In the genomic region with DNA sequence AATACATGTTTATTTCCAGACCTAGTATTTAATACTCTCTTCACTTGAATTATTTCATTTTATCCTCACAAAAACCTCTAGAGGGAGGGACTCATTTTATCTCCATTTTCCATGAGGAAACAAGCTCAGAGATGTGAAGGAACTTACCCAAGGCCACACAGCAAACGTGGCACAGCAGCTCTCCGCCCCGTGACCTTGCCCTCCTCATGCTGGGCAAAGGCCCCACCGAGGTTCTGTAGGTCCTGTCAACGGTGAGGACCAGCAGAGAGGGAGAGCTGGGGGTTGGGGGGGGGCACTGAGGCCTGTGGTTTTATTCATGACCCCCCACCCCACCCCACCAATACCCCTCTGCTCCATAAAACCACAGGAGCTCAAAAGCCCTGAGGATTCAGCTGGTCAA, we compare ENCODE assay signal across 9 cellular contexts. TPM values are rescaled to one million over a fixed set of nuclear protein-coding genes. Genes with fewer than 3 reads are reported as not detected.
DNase-seq lines count a peak whose midpoint lies in the region; ATAC-seq lines count a peak whose summit lies in the region.
"Had no signal": no experiment of that assay in that cellular context is flagged by ENCODE, and none has a peak within 500 bp of the region (broad histone marks: within the 10 kb centered on the region; RNA-seq: fewer than 3 reads in every experiment).

No MANE protein-coding gene starts in this region.

- H3K27ac ChIP-seq in layer of hippocampus (ENCODE audit: low read depth, low read length) (peak overlapping the region; percentile 95), temporal lobe (ENCODE audit: low read depth, low read length) (peak overlapping the region; percentile 97)

- peak overlapping the region; percentile 96 for H3K27ac Mint-ChIP-seq in activated CD4-positive, alpha-beta T cell treated with anti-CD3 and anti-CD28 coated beads, Interleukin-2, amount 10 ng/mL, durations not matched to agents 7 days and 5 days
- peak overlapping the region; percentile 93 for H3K27ac Mint-ChIP-seq in activated T-helper 2 cell treated with anti-CD3 and anti-CD28 coated beads, Interferon-gamma antibody, Interleukin-2, Interleukin-4, amounts not matched to agents 10 μg/mL and 5 μg/mL and 100 μg/mL, durations not matched to agents 14 hours and 24 hours and 36 hours

- H3K27me3 ChIP-seq in layer of hippocampus (ENCODE audit: control insufficient read depth, insufficient read depth, low read length), result no peaks in the 10 kb centered on the region

- DNase-seq in activated CD4-positive, alpha-beta T cell treated with anti-CD3 and anti-CD28 coated beads, Interleukin-2, amount 10 ng/mL, durations not matched to agents 7 days and 5 days, result no peak
- DNase-seq in activated CD4-positive, alpha-beta T cell treated with anti-CD3 and anti-CD28 coated beads, Interleukin-2, amount 50 U/mL, for 48 hours, result no peak
- DNase-seq in activated T-helper 2 cell treated with anti-CD3 and anti-CD28 coated beads, Interferon-gamma antibody, Interleukin-2, Interleukin-4, amounts not matched to agents 10 μg/mL and 5 μg/mL and 100 μg/mL, durations not matched to agents 14 hours and 24 hours and 36 hours (ENCODE audit: low spot score), result no peak

- peak overlapping the region; percentile 77 for H3K4me3 Mint-ChIP-seq in activated CD4-positive, alpha-beta T cell treated with anti-CD3 and anti-CD28 coated beads, Interleukin-2, amount 10 ng/mL, durations not matched to agents 7 days and 5 days
- peak overlapping the region; percentile 78 for H3K4me3 Mint-ChIP-seq in activated T-helper 2 cell treated with anti-CD3 and anti-CD28 coated beads, Interferon-gamma antibody, Interleukin-2, Interleukin-4, amounts not matched to agents 10 μg/mL and 5 μg/mL and 100 μg/mL, durations not matched to agents 14 hours and 24 hours and 36 hours (ENCODE audit: low read depth)

- no peaks in the 10 kb centered on the region for H3K27me3 Mint-ChIP-seq in activated CD4-positive, alpha-beta T cell treated with anti-CD3 and anti-CD28 coated beads, Interleukin-2, amount 10 ng/mL, durations not matched to agents 7 days and 5 days
- H3K27me3 Mint-ChIP-seq in activated T-helper 2 cell treated with anti-CD3 and anti-CD28 coated beads, Interferon-gamma antibody, Interleukin-2, Interleukin-4, amounts not matched to agents 10 μg/mL and 5 μg/mL and 100 μg/mL, durations not matched to agents 14 hours and 24 hours and 36 hours (ENCODE audit: low read depth), result no peaks in the 10 kb centered on the region

- peaks cover 35% of the 10 kb centered on the region for H3K4me1 Mint-ChIP-seq in activated CD4-positive, alpha-beta T cell treated with anti-CD3 and anti-CD28 coated beads, Interleukin-2, amount 10 ng/mL, durations not matched to agents 7 days and 5 days
- peaks cover 15% of the 10 kb centered on the region for H3K4me1 Mint-ChIP-seq in activated T-helper 2 cell treated with anti-CD3 and anti-CD28 coated beads, Interferon-gamma antibody, Interleukin-2, Interleukin-4, amounts not matched to agents 10 μg/mL and 5 μg/mL and 100 μg/mL, durations not matched to agents 14 hours and 24 hours and 36 hours (ENCODE audit: low read depth)

- CTCF ChIA-PET in activated CD4-positive, alpha-beta T cell treated with anti-CD3 and anti-CD28 coated beads, Interleukin-2, amount 10 ng/mL, durations not matched to agents 7 days and 5 days (lab: Charles Lee), result interaction anchor here (0.5 to 4.2 kb wide), 14 partner anchors 8 to 1788 kb away, joined by 3 to 29 read pairs (median 5); partner anchors contain the start of gene RAB5IF

- POLR2A ChIA-PET in activated CD4-positive, alpha-beta T cell treated with anti-CD3 and anti-CD28 coated beads, Interleukin-2, amount 10 ng/mL, durations not matched to agents 7 days and 5 days (lab: Charles Lee), result interaction anchor here (1.4 kb wide), 1 partner anchor 27 kb away, joined by 3 read pairs; no protein-coding TSS in a partner anchor

- intact Hi-C loops in activated T-helper 2 cell treated with anti-CD3 and anti-CD28 coated beads, Interferon-gamma antibody, Interleukin-2, Interleukin-4, amounts not matched to agents 10 μg/mL and 5 μg/mL and 100 μg/mL, durations not matched to agents 14 hours and 24 hours and 36 hours (cut with micrococcal nuclease), result loop anchor here (2.0 kb wide), 1 partner anchor 22 kb away; no protein-coding TSS in a partner anchor

- no peaks in the 10 kb centered on the region for H3K9me3 Mint-ChIP-seq in activated CD4-positive, alpha-beta T cell treated with anti-CD3 and anti-CD28 coated beads, Interleukin-2, amount 10 ng/mL, durations not matched to agents 7 days and 5 days
- H3K9me3 Mint-ChIP-seq in activated T-helper 2 cell treated with anti-CD3 and anti-CD28 coated beads, Interferon-gamma antibody, Interleukin-2, Interleukin-4, amounts not matched to agents 10 μg/mL and 5 μg/mL and 100 μg/mL, durations not matched to agents 14 hours and 24 hours and 36 hours, result no peaks in the 10 kb centered on the region

- no peaks in the 10 kb centered on the region for H3K36me3 Mint-ChIP-seq in activated CD4-positive, alpha-beta T cell treated with anti-CD3 and anti-CD28 coated beads, Interleukin-2, amount 10 ng/mL, durations not matched to agents 7 days and 5 days (ENCODE audit: low read depth)
- no peaks in the 10 kb centered on the region for H3K36me3 Mint-ChIP-seq in activated T-helper 2 cell treated with anti-CD3 and anti-CD28 coated beads, Interferon-gamma antibody, Interleukin-2, Interleukin-4, amounts not matched to agents 10 μg/mL and 5 μg/mL and 100 μg/mL, durations not matched to agents 14 hours and 24 hours and 36 hours (ENCODE audit: low read depth)

- ATAC-seq in HG03460 (IDR thresholded peaks at IDR 0.05; ENCODE audit: unreplicated experiment) (no peak), GM19324 (IDR thresholded peaks at IDR 0.05; ENCODE audit: low FRiP score, unreplicated experiment) (no peak), HG02884 (IDR thresholded peaks at IDR 0.05; ENCODE audit: unreplicated experiment) (no peak)

RNA-seq across cellular contexts. Expression of gene TLDC2, which starts 40.9 kb away (rescaled TPM):
- not detected for total RNA-seq in activated CD4-positive, alpha-beta T cell treated with anti-CD3 and anti-CD28 coated beads, Interleukin-2, amount 10 ng/mL, durations not matched to agents 7 days and 5 days
- total RNA-seq in activated T-helper 2 cell treated with anti-CD3 and anti-CD28 coated beads, Interferon-gamma antibody, Interleukin-2, Interleukin-4, amounts not matched to agents 10 μg/mL and 5 μg/mL and 100 μg/mL, durations not matched to agents 14 hours and 24 hours and 36 hours, result not detected in 2 replicates
- total RNA-seq in temporal lobe, result not detected
- total RNA-seq: T-helper 2 cell treated with Interferon-gamma antibody and Interleukin-4, amounts not matched to agents 100 ng/mL and 5 ng/mL, for 36 hours had no signal
